ENCODE assay signal across 8 cellular contexts in genomic region chr18:12990128-12990485, GRCh38. TPM values are rescaled to one million over a fixed set of nuclear protein-coding genes. Genes with fewer than 3 reads are reported as not detected.
DNase-seq lines count a peak whose midpoint lies in the region; ATAC-seq and TF ChIP-seq lines count a peak whose summit lies in the region.

No MANE protein-coding gene starts in this region.

- intact Hi-C loops in left ventricle myocardium inferior (cut with micrococcal nuclease) (no loop called here), heart left ventricle (cut with DNase I) (loop anchor here in 4 of 10 donors (2.0 to 10.0 kb wide), 5 partner anchors 38 to 735 kb away; partner anchors contain the start of genes SEH1L (in 3 of the 4), FAM210A (in 1 of the 4) and RNMT (in 1 of the 4)), lower lobe of right lung (cut with DNase I) (no loop called here), upper lobe of right lung (cut with DNase I) (no loop called here)

- no peak for TF ChIP-seq POLR2A in heart left ventricle (IDR thresholded peaks at IDR 0.05)

- peak overlapping the region; percentile 91 for H3K4me3 ChIP-seq in left ventricle myocardium inferior
- H3K4me3 ChIP-seq in heart left ventricle = peak overlapping the region in 6 of 12 donors; percentile 73 to 94 (median 85)
- peak overlapping the region; percentile 97 for H3K4me3 ChIP-seq in lower lobe of right lung
- peak overlapping the region; percentile 77 for H3K4me3 ChIP-seq in upper lobe of right lung

- TF ChIP-seq CTCF in left ventricle myocardium inferior (IDR thresholded peaks at IDR 0.05; ENCODE audit: borderline replicate concordance) = no peak
- TF ChIP-seq CTCF in heart left ventricle (IDR thresholded peaks at IDR 0.05) = no peak
- TF ChIP-seq CTCF in lower lobe of right lung (IDR thresholded peaks at IDR 0.05) = no peak
- no peak for TF ChIP-seq CTCF in upper lobe of right lung (IDR thresholded peaks at IDR 0.05)

- ATAC-seq in heart left ventricle (no peak), lower lobe of right lung (no peak), upper lobe of right lung (peak; percentile 1), GM18907 (IDR thresholded peaks at IDR 0.05; ENCODE audit: unreplicated experiment) (no peak)

- H3K4me1 ChIP-seq in left ventricle myocardium inferior (peaks cover 33% of the 10 kb centered on the region), heart left ventricle (peaks cover 0 to 28% (median 15%) of the 10 kb centered on the region in 12 donors), lower lobe of right lung (peaks cover 18% of the 10 kb centered on the region), upper lobe of right lung (peaks cover 16% of the 10 kb centered on the region)

- H3K27ac ChIP-seq in left ventricle myocardium inferior (replicated peaks) (no peak overlapping the region), heart left ventricle (peak overlapping the region in 1 of 12 donors; percentile 95), lower lobe of right lung (no peak overlapping the region), upper lobe of right lung (no peak overlapping the region)

- WGBS in heart left ventricle, 4 donors = 52 to 67% (median 65%) methylated on average over 2 of the region's 2 CpGs

- H3K27me3 ChIP-seq in left ventricle myocardium inferior (ENCODE audit: low read depth) = no peaks in the 10 kb centered on the region
- no peaks in the 10 kb centered on the region for H3K27me3 ChIP-seq in heart left ventricle
- no peaks in the 10 kb centered on the region for H3K27me3 ChIP-seq in lower lobe of right lung (ENCODE audit: low read depth)
- H3K27me3 ChIP-seq in upper lobe of right lung = no peaks in the 10 kb centered on the region

- DNase-seq in left ventricle myocardium inferior = no peak
- DNase-seq in heart left ventricle = no peak
- DNase-seq in activated CD8-positive, alpha-beta memory T cell treated with anti-CD3 and anti-CD28 coated beads, Interleukin-2, amount 50 U/mL, for 4 hours = peak; percentile 32
- DNase-seq in lower lobe of right lung = no peak
- DNase-seq in upper lobe of right lung = no peak
- no peak for DNase-seq in superior temporal gyrus (ENCODE audit: extremely low spot score)
- DNase-seq in amniotic stem cell (lab: John Stamatoyannopoulos, UW) = no peak

- no peaks in the 10 kb centered on the region for H3K9me3 ChIP-seq in left ventricle myocardium inferior (replicated peaks)
- no peaks in the 10 kb centered on the region for H3K9me3 ChIP-seq in heart left ventricle
- H3K9me3 ChIP-seq in lower lobe of right lung = no peaks in the 10 kb centered on the region
- H3K9me3 ChIP-seq in upper lobe of right lung = no peaks in the 10 kb centered on the region

- H3K36me3 ChIP-seq in left ventricle myocardium inferior (peaks cover 5% of the 10 kb centered on the region), heart left ventricle (peaks cover 0 to 19% (median 7%) of the 10 kb centered on the region in 9 donors), lower lobe of right lung (peaks cover 17% of the 10 kb centered on the region), upper lobe of right lung (peaks cover 12% of the 10 kb centered on the region)

RNA-seq across cellular contexts. Expression of gene CEP192, which starts 1.1 kb away (rescaled TPM):
- total RNA-seq in left ventricle myocardium inferior (25.6 TPM), heart left ventricle (10 to 100 TPM; 21.5 to 36.3 (median 27.5) TPM), lower lobe of right lung (29.1 TPM), upper lobe of right lung (24.6 TPM)
- polyA plus RNA-seq in heart left ventricle = 1 to 10 TPM; 5.5 to 8.6 TPM

RNA-seq across cellular contexts. Expression of gene SEH1L, which starts 42.3 kb away (rescaled TPM):
- total RNA-seq in left ventricle myocardium inferior (18.1 TPM), heart left ventricle (10 to 100 TPM; 12.9 to 28.3 (median 18.5) TPM), lower lobe of right lung (34.8 TPM), upper lobe of right lung (41.5 TPM)
- 10 to 100 TPM in 1 of 2 donors, 1 to 10 TPM in 1; 8.6 to 39.9 TPM for polyA plus RNA-seq in heart left ventricle
